In genomic region chr18:74596959-74597661, GRCh38 we compare ENCODE assay signal across 8 cellular contexts. TPM values are rescaled to one million over a fixed set of nuclear protein-coding genes. Genes with fewer than 3 reads are reported as not detected.
A peak's percentile ranks its signal among the peaks of the same experiment; 100 is the strongest.
DNase-seq lines count a peak whose midpoint lies in the region; ATAC-seq, FAIRE-seq and TF ChIP-seq lines count a peak whose summit lies in the region.

No MANE protein-coding gene starts in this region.

- FAIRE-seq in frontal cortex (lab: Jason Lieb, UNC): no peak

- H3K27me3 ChIP-seq in osteoblast (ENCODE audit: insufficient read depth, low read length) (no peaks in the 10 kb centered on the region), thoracic aorta (replicated peaks; ENCODE audit: insufficient read depth) (no peaks in the 10 kb centered on the region)

- H3K79me2 ChIP-seq in osteoblast (ENCODE audit: insufficient read depth, low read length): peaks cover 52% of the 10 kb centered on the region

- in situ Hi-C loops in Caki2 (cut with HindIII; ENCODE audit: low pct_unique_long_range_greater_than_20kb, low sequenced_read_pairs): no loop called here

- H3K4me3 ChIP-seq in osteoblast (ENCODE audit: insufficient read depth, low read length) (peak overlapping the region; percentile 79), thoracic aorta (peak overlapping the region; percentile 79)

- H2AFZ ChIP-seq in osteoblast (ENCODE audit: low read length): peak overlapping the region; percentile 79

- H3K36me3 ChIP-seq in osteoblast (ENCODE audit: insufficient read depth, low read length) (no peaks in the 10 kb centered on the region), thoracic aorta (peaks cover 2% of the 10 kb centered on the region)

- ATAC-seq in GM19438 (IDR thresholded peaks at IDR 0.05; ENCODE audit: low read depth, unreplicated experiment) (peak; percentile 38), HG03571 (IDR thresholded peaks at IDR 0.05; ENCODE audit: unreplicated experiment) (peak; percentile 28), thoracic aorta (ENCODE audit: insufficient number of reproducible peaks, low FRiP score, low read depth) (peak; percentile 35)

- H3K4me1 ChIP-seq in osteoblast (ENCODE audit: insufficient read depth, low read length): peaks cover 20% of the 10 kb centered on the region
- peaks cover 15 to 28% of the 10 kb centered on the region in 2 donors for H3K4me1 ChIP-seq in thoracic aorta (ENCODE audit: control insufficient read depth in 1 of 2, low read depth in 2 of 2)

- peak overlapping the region; percentile 93 for H3K4me2 ChIP-seq in osteoblast (ENCODE audit: insufficient read depth, low read length)

- H3K9me3 ChIP-seq in osteoblast (ENCODE audit: low read depth, low read length) (no peaks in the 10 kb centered on the region), thoracic aorta (peaks cover 8% of the 10 kb centered on the region)

- no peaks in the 10 kb centered on the region for H4K20me1 ChIP-seq in osteoblast (ENCODE audit: insufficient read depth, low read length)

- DNase-seq in Caki2 (ENCODE audit: low read depth): peak; percentile 82
- peak; percentile 76 for DNase-seq in RPMI8226
- DNase-seq in activated effector memory CD4-positive, alpha-beta T cell treated with anti-CD3 and anti-CD28 coated beads, Interleukin-2, amount 50 U/mL, for 16 hours: peak; percentile 91
- DNase-seq in frontal cortex (ENCODE audit: low spot score in 2 of 2): peak; percentile 69 to 70
- peak; percentile 85 for DNase-seq in osteoblast (ENCODE audit: insufficient read length, low spot score, missing footprints)
- peak; percentile 17 for DNase-seq in thoracic aorta (ENCODE audit: low spot score)

- H3K27ac ChIP-seq in osteoblast (ENCODE audit: low read depth, low read length): peak overlapping the region; percentile 93
- peak overlapping the region; percentile 91 to 98 for H3K27ac ChIP-seq in thoracic aorta

- TF ChIP-seq CTCF in osteoblast (IDR thresholded peaks at IDR 0.05; ENCODE audit: extremely low read depth, low read depth, low read length): no peak
- TF ChIP-seq CTCF in thoracic aorta (IDR thresholded peaks at IDR 0.05): no peak

RNA-seq across cellular contexts. Expression of gene ZNF407, which starts 0.6 kb away (rescaled TPM):
- total RNA-seq in Caki2 (2014; rRNA removed; shearing (Covaris generic); ENCODE audit: low replicate concordance): 1.0 and 1.3 TPM in 2 replicates
- 22.0 TPM for total RNA-seq in frontal cortex
- total RNA-seq in osteoblast: 16.6 and 19.4 TPM in 2 replicates
- 10 to 100 TPM; 18.7 to 26.7 TPM for total RNA-seq in thoracic aorta

Comparison
In these comparisons a context has a peak if more than half of its experiments do, and no peak if none do; other contexts are left out.
1. Peak in every context shown above with its lines: DNase-seq, ATAC-seq, H3K4me3 ChIP-seq and H3K27ac ChIP-seq.
2. DNase-seq: peak in every context shown above with its lines; median percentile 91 in activated effector memory CD4-positive, alpha-beta T cell treated with anti-CD3 and anti-CD28 coated beads, Interleukin-2, amount 50 U/mL, for 16 hours; 85 in osteoblast; 82 in Caki2; 76 in RPMI8226; 70 in frontal cortex; 17 in thoracic aorta.